In the genomic region with DNA sequence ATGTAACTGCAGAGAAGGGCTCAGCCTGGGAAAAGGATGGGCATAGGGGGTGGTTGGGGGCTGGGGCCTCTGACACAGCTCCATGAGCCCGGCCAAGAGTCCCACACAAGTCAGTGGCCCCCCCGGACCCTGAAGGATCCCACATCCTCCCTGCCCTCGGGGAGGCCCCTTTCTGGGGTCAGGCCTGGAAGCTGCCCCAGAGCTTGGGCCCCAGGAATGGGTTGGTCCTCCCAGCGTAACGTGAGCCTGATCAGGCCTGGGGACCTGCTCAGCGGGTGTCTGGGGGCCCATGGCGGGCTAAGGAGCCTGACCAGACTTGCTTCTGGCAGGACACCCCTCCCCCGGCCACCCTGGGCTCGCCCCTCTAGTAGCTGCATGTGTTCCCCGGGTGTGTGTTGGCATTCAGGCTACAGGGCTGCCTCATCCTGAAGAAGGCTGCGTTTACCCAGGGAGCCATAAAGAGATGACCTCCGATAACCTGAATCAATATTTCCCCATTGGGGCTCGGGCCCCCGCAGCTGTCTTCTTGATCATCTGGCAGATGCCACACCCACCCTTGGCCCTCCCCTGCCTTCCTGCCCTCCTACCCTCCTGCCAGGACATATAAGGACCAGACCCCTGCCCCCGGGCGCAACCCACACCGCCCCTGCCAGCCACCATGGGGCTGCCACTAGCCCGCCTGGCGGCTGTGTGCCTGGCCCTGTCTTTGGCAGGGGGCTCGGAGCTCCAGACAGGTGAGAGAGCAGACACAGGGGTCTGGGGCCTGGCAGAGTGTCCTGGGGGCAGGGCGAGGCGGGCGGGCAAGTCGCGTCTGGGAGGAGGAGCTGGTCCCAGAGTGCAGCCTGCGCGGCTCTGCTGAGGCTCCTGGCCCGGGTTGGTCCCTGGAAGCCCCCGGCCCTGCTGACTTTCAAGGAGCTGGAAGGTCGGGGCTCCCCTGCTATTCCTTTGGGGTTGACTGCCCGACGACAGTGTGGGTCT, we compare ENCODE assay signal across 19 cellular contexts. TPM values are rescaled to one million over a fixed set of nuclear protein-coding genes. Genes with fewer than 3 reads are reported as not detected.
A peak's percentile ranks its signal among the peaks of the same experiment; 100 is the strongest.
DNase-seq lines count a peak whose midpoint lies in the region; ATAC-seq and TF ChIP-seq lines count a peak whose summit lies in the region.
"Had no signal": no experiment of that assay in that cellular context is flagged by ENCODE, and none has a peak within 500 bp of the region (broad histone marks: within the 10 kb centered on the region; RNA-seq: fewer than 3 reads in every experiment).

A gene (plus strand): TSS at position 631 of the 978 bp plus-strand sequence.

- H3K9me3 ChIP-seq in PC-3 (ENCODE audit: low read length), result no peaks in the 10 kb centered on the region
- H3K9me3 ChIP-seq in hepatocyte (ENCODE audit: low read depth), result no peaks in the 10 kb centered on the region
- H3K9me3 ChIP-seq: MG63 had no signal

- H3K9me2 ChIP-seq in PC-3 (replicated peaks; ENCODE audit: low read length), result no peaks in the 10 kb centered on the region
- H3K9me2 ChIP-seq in hepatocyte (replicated peaks; ENCODE audit: insufficient read depth), result no peaks in the 10 kb centered on the region

- H2AFZ ChIP-seq in PC-3 (ENCODE audit: low read length) (no peak within 1 kb of the TSS), hepatocyte (no peak within 1 kb of the TSS)

- CTCF ChIA-PET in PC-3 (lab: Charles Lee), result no interaction called here

- H3K27me3 ChIP-seq in PC-3 (ENCODE audit: low read length), result no peaks in the 10 kb centered on the region
- H3K27me3 ChIP-seq in hepatocyte, result no peaks in the 10 kb centered on the region
- H3K27me3 ChIP-seq: brain microvascular endothelial cell, MG63 had no signal

- POLR2A ChIA-PET in PC-3 (lab: Charles Lee; ENCODE audit: unreplicated experiment), result no interaction called here

- WGBS in hepatocyte (ENCODE audit: low lambda C conversion rate, missing lambda C conversion rate), result 72% methylated on average over 29 of the region's 32 CpGs

- H4K20me1 ChIP-seq in PC-3 (ENCODE audit: low read length) (no peaks in the 10 kb centered on the region), hepatocyte (ENCODE audit: insufficient read depth, poor library complexity, severe bottlenecking) (no peaks in the 10 kb centered on the region)

- H3K9ac ChIP-seq in PC-3 (ENCODE audit: low read length), result peak within 1 kb of the TSS; percentile 98

- H3K36me3 ChIP-seq in PC-3 (ENCODE audit: low read depth, low read length) (no peaks in the 10 kb centered on the region), hepatocyte (replicated peaks; ENCODE audit: insufficient read depth, low read depth) (no peaks in the 10 kb centered on the region)
- H3K36me3 ChIP-seq: brain microvascular endothelial cell, MG63 had no signal

- H3K4me3 ChIP-seq in PC-3 (ENCODE audit: low read length) (no peak within 1 kb of the TSS), hepatocyte (no peak within 1 kb of the TSS), foreskin fibroblast (ENCODE audit: low read depth in 1 of 2, low read length in 2 of 2) (no peak within 1 kb of the TSS)
- H3K4me3 ChIP-seq: MG63 had no signal

- H3K79me2 ChIP-seq in PC-3 (ENCODE audit: low read length), result no peaks in the 10 kb centered on the region
- no peaks in the 10 kb centered on the region for H3K79me2 ChIP-seq in hepatocyte

- peaks cover 28% of the 10 kb centered on the region for H3K4me1 ChIP-seq in PC-3 (ENCODE audit: insufficient read depth, low read length)
- H3K4me1 ChIP-seq in hepatocyte (ENCODE audit: insufficient read depth), result peaks cover 27% of the 10 kb centered on the region

- DNase-seq in activated CD4-positive, CD25-positive, alpha-beta regulatory T cell treated with anti-CD3 and anti-CD28 coated beads, Interleukin-2, amount 50 U/mL, for 72 hours, result peak; percentile 26
- no peak for DNase-seq in activated CD4-positive, CD25-positive, alpha-beta regulatory T cell (lab: John Stamatoyannopoulos, UW)
- DNase-seq in PC-3 (no peak), hepatocyte (ENCODE audit: low spot score) (no peak), posterior vena cava (ENCODE audit: low spot score) (peak; percentile 81), foreskin fibroblast (no peak)
- DNase-seq: activated gamma-delta T cell; brain microvascular endothelial cell; effector CD4-positive, alpha-beta T cell; EL; MG63; NCI-H2029 treated with DMSO at 0.1 percent for 48 hours; NCI-H69; stimulated activated CD8-positive, alpha-beta memory T cell treated with anti-CD3 and anti-CD28 coated beads, Interleukin-4, amount 100 ng/mL, for 48 hours had no signal

- no peaks in the 10 kb centered on the region for H3F3A ChIP-seq in PC-3 (ENCODE audit: low read length, unreplicated experiment)

- TF ChIP-seq CTCF in PC-3 (conservative IDR thresholded peaks at IDR 0.05; ENCODE audit: low read depth, low read length) (no peak), hepatocyte (IDR thresholded peaks at IDR 0.05; ENCODE audit: poor library complexity) (no peak), foreskin fibroblast (IDR thresholded peaks at IDR 0.05; ENCODE audit: low read depth, low read length) (no peak)

- no TSS peak for BruUV-seq in PC-3 (replicated peaks; lab: Mats Ljungman, UMichigan)

- ATAC-seq in PC-3 (no peak), GM18517 (IDR thresholded peaks at IDR 0.05; ENCODE audit: unreplicated experiment) (no peak), SK-N-SH treated with all-trans-retinoic acid at 6 μM for 48 hours (no peak)

- peak within 1 kb of the TSS; percentile 6; the same call in 1 of the 2 replicates for H3K4me2 ChIP-seq in PC-3 (ENCODE audit: low read length)
- peak within 1 kb of the TSS; percentile 11 for H3K4me2 ChIP-seq in hepatocyte

- H3K27ac ChIP-seq in PC-3 (ENCODE audit: low read length), result peak within 1 kb of the TSS; percentile 99
- no peak within 1 kb of the TSS for H3K27ac ChIP-seq in hepatocyte
- H3K27ac ChIP-seq: 22Rv1, brain microvascular endothelial cell had no signal

- intact Hi-C loops in PC-3 (cut with micrococcal nuclease), result no loop called here
- intact Hi-C loops in posterior vena cava (cut with DNase I), result no loop called here

TF ChIP-seq in SK-N-SH treated with all-trans-retinoic acid at 6 μM for 48 hours, 23 proteins besides CTCF, POLR2A, EP300 and RAD21:
- TF ChIP-seq ZNF70 (CRISPR knock-in tag; IDR thresholded peaks at IDR 0.05) (no peak), ZFP30 (CRISPR knock-in tag; IDR thresholded peaks at IDR 0.05) (no peak), TOX (CRISPR knock-in tag; IDR thresholded peaks at IDR 0.05; ENCODE audit: borderline replicate concordance) (no peak), ZNF565 (CRISPR knock-in tag; conservative IDR thresholded peaks at IDR 0.05; ENCODE audit: low read depth) (no peak), OSR1 (CRISPR knock-in tag; IDR thresholded peaks at IDR 0.05) (no peak), RARB (CRISPR knock-in tag; IDR thresholded peaks at IDR 0.05) (no peak), ARNTL (CRISPR knock-in tag; IDR thresholded peaks at IDR 0.05; ENCODE audit: borderline replicate concordance, low read depth) (no peak)
- TF ChIP-seq, protein P1, sequence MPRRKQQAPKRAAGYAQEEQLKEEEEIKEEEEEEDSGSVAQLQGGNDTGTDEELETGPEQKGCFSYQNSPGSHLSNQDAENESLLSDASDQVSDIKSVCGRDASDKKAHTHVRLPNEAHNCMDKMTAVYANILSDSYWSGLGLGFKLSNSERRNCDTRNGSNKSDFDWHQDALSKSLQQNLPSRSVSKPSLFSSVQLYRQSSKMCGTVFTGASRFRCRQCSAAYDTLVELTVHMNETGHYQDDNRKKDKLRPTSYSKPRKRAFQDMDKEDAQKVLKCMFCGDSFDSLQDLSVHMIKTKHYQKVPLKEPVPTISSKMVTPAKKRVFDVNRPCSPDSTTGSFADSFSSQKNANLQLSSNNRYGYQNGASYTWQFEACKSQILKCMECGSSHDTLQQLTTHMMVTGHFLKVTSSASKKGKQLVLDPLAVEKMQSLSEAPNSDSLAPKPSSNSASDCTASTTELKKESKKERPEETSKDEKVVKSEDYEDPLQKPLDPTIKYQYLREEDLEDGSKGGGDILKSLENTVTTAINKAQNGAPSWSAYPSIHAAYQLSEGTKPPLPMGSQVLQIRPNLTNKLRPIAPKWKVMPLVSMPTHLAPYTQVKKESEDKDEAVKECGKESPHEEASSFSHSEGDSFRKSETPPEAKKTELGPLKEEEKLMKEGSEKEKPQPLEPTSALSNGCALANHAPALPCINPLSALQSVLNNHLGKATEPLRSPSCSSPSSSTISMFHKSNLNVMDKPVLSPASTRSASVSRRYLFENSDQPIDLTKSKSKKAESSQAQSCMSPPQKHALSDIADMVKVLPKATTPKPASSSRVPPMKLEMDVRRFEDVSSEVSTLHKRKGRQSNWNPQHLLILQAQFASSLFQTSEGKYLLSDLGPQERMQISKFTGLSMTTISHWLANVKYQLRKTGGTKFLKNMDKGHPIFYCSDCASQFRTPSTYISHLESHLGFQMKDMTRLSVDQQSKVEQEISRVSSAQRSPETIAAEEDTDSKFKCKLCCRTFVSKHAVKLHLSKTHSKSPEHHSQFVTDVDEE (CRISPR knock-in tag; IDR thresholded peaks at IDR 0.05), result no peak
- TF ChIP-seq, protein P2, sequence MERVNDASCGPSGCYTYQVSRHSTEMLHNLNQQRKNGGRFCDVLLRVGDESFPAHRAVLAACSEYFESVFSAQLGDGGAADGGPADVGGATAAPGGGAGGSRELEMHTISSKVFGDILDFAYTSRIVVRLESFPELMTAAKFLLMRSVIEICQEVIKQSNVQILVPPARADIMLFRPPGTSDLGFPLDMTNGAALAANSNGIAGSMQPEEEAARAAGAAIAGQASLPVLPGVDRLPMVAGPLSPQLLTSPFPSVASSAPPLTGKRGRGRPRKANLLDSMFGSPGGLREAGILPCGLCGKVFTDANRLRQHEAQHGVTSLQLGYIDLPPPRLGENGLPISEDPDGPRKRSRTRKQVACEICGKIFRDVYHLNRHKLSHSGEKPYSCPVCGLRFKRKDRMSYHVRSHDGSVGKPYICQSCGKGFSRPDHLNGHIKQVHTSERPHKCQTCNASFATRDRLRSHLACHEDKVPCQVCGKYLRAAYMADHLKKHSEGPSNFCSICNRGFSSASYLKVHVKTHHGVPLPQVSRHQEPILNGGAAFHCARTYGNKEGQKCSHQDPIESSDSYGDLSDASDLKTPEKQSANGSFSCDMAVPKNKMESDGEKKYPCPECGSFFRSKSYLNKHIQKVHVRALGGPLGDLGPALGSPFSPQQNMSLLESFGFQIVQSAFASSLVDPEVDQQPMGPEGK (CRISPR knock-in tag; IDR thresholded peaks at IDR 0.05; ENCODE audit: borderline replicate concordance), result no peak

RNA-seq across cellular contexts. Expression of the gene that starts here (rescaled TPM):
- 0.26 and 0.40 TPM in 2 replicates for total RNA-seq in PC-3 (2014; rRNA removed)
- total RNA-seq in hepatocyte, result 6.7 and 18.2 TPM in 2 replicates
- 0.77 and 0.83 TPM in 2 replicates for polyA plus RNA-seq in hepatocyte
- under 1 TPM in 1 of 2 donors, not detected in 1; 0.05 TPM for total RNA-seq in posterior vena cava
- total RNA-seq: CD8-positive, alpha-beta memory T cell; mononuclear cell had no signal
- polyA plus RNA-seq: CD8-positive, alpha-beta memory T cell had no signal

Comparison
In these comparisons a context has a peak if more than half of its experiments do, and no peak if none do; other contexts are left out.
1. Peak in DNase-seq in posterior vena cava; RNA of the gene not detected or under 1 TPM.